Comparison of ENCODE assay signal across 15 cellular contexts in the genomic region with DNA sequence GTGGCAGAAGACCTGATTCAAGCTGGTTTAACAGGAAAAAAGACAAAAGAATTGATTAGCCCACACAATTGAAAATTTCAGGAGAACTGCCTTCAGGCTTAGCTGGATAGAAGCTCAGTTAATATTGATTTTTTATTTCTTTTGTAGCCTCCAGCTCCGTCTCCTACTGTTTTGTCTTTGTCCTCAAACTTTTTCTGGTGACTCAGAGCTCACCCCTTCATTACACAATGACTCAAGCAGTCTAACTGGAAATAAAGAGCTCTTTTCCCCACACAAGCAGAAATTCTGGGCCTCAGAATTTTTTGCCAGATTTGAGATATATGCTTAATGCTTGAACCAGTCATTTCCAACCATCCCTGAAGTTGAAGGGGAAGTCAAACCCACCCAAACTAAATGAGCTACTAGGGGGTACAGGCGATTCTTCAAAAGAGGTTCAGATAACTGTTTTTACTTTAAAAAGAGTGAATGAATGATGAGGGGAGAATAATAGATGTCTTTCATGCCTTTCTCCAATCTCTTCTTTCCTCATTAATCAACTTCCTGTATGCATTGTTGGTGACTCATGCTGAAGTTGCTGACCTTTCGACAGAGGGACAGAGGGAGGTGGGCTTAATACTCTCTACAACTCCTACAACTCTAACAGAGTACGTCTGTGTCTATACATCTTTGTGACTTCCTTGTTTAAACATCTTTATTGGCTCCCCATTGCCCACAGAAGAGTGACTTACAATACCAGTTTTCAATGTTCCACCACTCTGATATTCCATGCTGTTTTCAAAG. TPM values are rescaled to one million over a fixed set of nuclear protein-coding genes. Genes with fewer than 3 reads are reported as not detected.
DNase-seq lines count a peak whose midpoint lies in the region; ATAC-seq and TF ChIP-seq lines count a peak whose summit lies in the region.
"Had no signal": no experiment of that assay in that cellular context is flagged by ENCODE, and none has a peak within 500 bp of the region (broad histone marks: within the 10 kb centered on the region; RNA-seq: fewer than 3 reads in every experiment).

No MANE protein-coding gene starts in this region.

- TF ChIP-seq CTCF in osteoblast (IDR thresholded peaks at IDR 0.05; ENCODE audit: extremely low read depth, low read depth, low read length) = no peak

- ATAC-seq in GM21528 (IDR thresholded peaks at IDR 0.05; ENCODE audit: low FRiP score, unreplicated experiment) = no peak
- no peak for ATAC-seq in HG03342 (IDR thresholded peaks at IDR 0.05; ENCODE audit: unreplicated experiment)
- ATAC-seq: activated CD4-positive, alpha-beta T cell treated with anti-CD3 and anti-CD28 coated beads for 36 hours; activated T-cell treated with anti-CD3 and anti-CD28 coated beads, Interleukin-2, amount 50 U/mL, for 72 hours; gastroesophageal sphincter; left lobe of liver had no signal

- no peaks in the 10 kb centered on the region for H4K20me1 ChIP-seq in osteoblast (ENCODE audit: insufficient read depth, low read length)

- DNase-seq in GM04503 (ENCODE audit: low read depth) (peak; percentile 39), RPMI7951 (ENCODE audit: low read depth) (peak; percentile 69), epithelial cell of prostate (ENCODE audit: low read depth, low spot score) (no peak), osteoblast (ENCODE audit: insufficient read length, low spot score, missing footprints) (peak; percentile 91), T-helper 1 cell (no peak), NCI-H2227 treated with DMSO at 0.1 percent for 48 hours (lab: John Stamatoyannopoulos, UW) (no peak)
- DNase-seq: activated CD4-positive, alpha-beta T cell treated with anti-CD3 and anti-CD28 coated beads for 36 hours; activated T-cell treated with anti-CD3 and anti-CD28 coated beads, Interleukin-2, amount 50 U/mL, for 72 hours; NCI-H1105; stimulated activated CD4-positive, alpha-beta T cell treated with anti-CD3 and anti-CD28 coated beads, Interleukin-2, amount 100 ng/mL, for 48 hours had no signal

- no peaks in the 10 kb centered on the region for H3K79me2 ChIP-seq in osteoblast (ENCODE audit: insufficient read depth, low read length)
- H3K79me2 ChIP-seq: parathyroid adenoma had no signal

- H2AFZ ChIP-seq in osteoblast (ENCODE audit: low read length) = peak overlapping the region; percentile 86
- H2AFZ ChIP-seq: parathyroid adenoma had no signal

- H3K4me2 ChIP-seq in osteoblast (ENCODE audit: insufficient read depth, low read length) = peak overlapping the region; percentile 54

- H3K36me3 ChIP-seq in osteoblast (ENCODE audit: insufficient read depth, low read length) = no peaks in the 10 kb centered on the region
- H3K36me3 ChIP-seq: gastroesophageal sphincter had no signal

- peaks cover 19% of the 10 kb centered on the region for H3K4me1 ChIP-seq in osteoblast (ENCODE audit: insufficient read depth, low read length)
- H3K4me1 ChIP-seq: gastroesophageal sphincter, parathyroid adenoma had no signal

- H3K4me3 ChIP-seq in osteoblast (ENCODE audit: insufficient read depth, low read length) = no peak overlapping the region
- H3K4me3 ChIP-seq: gastroesophageal sphincter had no signal

- peak overlapping the region; percentile 64 for H3K27ac ChIP-seq in epithelial cell of prostate
- peak overlapping the region; percentile 65 for H3K27ac ChIP-seq in osteoblast (ENCODE audit: low read depth, low read length)
- H3K27ac ChIP-seq: gastroesophageal sphincter, parathyroid adenoma had no signal

- H3K27me3 ChIP-seq in osteoblast (ENCODE audit: insufficient read depth, low read length) = no peaks in the 10 kb centered on the region
- H3K27me3 ChIP-seq: gastroesophageal sphincter had no signal

- peaks cover 4% of the 10 kb centered on the region for H3K9me3 ChIP-seq in osteoblast (ENCODE audit: low read depth, low read length)

RNA-seq across cellular contexts. Expression of gene ACP6, which starts 6.2 kb away (rescaled TPM):
- 5.7 and 7.9 TPM in 2 replicates for total RNA-seq in RPMI7951 (2014; rRNA removed; shearing (Covaris generic))
- total RNA-seq in osteoblast = 6.9 and 9.1 TPM in 2 replicates

Comparison
In these comparisons a context has a peak if more than half of its experiments do, and no peak if none do; other contexts are left out.
1. DNase-seq: peak in GM04503 (single experiment), RPMI7951 (single experiment) and osteoblast (single experiment); none in epithelial cell of prostate (single experiment), T-helper 1 cell (0 of 5) and NCI-H2227 treated with DMSO at 0.1 percent for 48 hours (single experiment).